Comparison of ENCODE assay signal across 8 cellular contexts in the genomic region with DNA sequence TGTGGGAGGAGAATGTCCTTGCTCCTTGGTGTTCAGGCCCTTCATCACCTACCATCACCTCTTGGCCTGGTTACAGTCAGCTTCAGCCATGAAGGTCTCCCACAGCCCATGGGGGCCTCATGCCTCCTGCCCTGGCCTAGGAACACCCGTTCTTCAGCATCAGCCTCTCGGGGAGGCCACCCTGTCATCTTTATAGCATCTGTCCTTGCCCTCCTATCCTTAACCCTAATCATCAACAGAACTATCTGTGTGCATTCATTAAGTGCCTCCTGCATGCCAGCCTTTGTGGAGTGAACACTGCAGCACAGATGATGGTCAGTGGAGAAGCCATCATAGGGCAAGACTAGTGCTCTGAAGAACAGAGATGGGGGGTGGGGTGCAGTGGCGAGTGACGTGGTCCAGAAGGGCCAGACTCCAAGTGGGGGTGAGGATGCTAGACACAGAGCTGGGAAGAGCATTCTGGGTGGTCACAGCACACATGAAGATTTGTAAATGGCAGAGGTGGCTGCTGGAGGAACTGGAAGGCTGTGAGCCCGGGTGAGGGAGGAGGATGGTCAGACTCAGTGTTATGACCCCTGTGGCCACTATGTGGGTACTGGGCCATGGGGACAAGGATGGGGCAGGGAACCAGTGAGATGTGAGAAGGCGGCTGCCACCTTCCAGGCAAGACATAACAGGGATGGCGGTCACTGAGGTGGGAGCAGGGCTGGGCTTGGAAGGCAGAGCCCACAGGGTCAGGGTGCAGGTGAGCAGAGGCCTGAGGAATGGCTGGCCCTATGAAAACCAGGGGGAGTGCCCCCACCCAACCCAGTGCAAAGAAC. TPM values are rescaled to one million over a fixed set of nuclear protein-coding genes. Genes with fewer than 3 reads are reported as not detected.
DNase-seq lines count a peak whose midpoint lies in the region; ATAC-seq, FAIRE-seq and TF ChIP-seq lines count a peak whose summit lies in the region.

No MANE protein-coding gene starts in this region.

- no peak for TF ChIP-seq CTCF in heart right ventricle (IDR thresholded peaks at IDR 0.05)
- no peak for TF ChIP-seq CTCF in mesothelial cell of epicardium (IDR thresholded peaks at IDR 0.05; ENCODE audit: unreplicated experiment)

- H3K4me1 Mint-ChIP-seq in activated T-helper 1 cell treated with anti-CD3 and anti-CD28 coated beads, Interleukin-12 subunit alpha, Interleukin-12 subunit beta, Interleukin-2, Interleukin-4 antibody, amounts not matched to agents 30 ng/mL and 10 ng/mL and 1 ng/mL, durations not matched to agents 14 hours and 24 hours and 36 hours (ENCODE audit: low read depth) = peaks cover 72% of the 10 kb centered on the region
- H3K4me1 Mint-ChIP-seq in mesothelial cell of epicardium = peaks cover 42% of the 10 kb centered on the region

- no peak for DNase-seq in heart right ventricle
- no peak for DNase-seq in left ventricle myocardium superior
- DNase-seq in activated T-helper 1 cell treated with anti-CD3 and anti-CD28 coated beads, Interleukin-12 subunit alpha, Interleukin-12 subunit beta, Interleukin-2, Interleukin-4 antibody, amounts not matched to agents 30 ng/mL and 10 ng/mL and 1 ng/mL, durations not matched to agents 14 hours and 24 hours and 36 hours (ENCODE audit: low spot score) = no peak
- no peak for DNase-seq in mesothelial cell of epicardium (ENCODE audit: low spot score in 2 of 2, unreplicated experiment in 2 of 2)
- no peak for DNase-seq in urothelium cell line (ENCODE audit: low spot score)
- no peak for DNase-seq in glomerular visceral epithelial cell (ENCODE audit: extremely low spot score)
- no peak for DNase-seq in NCI-H2029 (lab: John Stamatoyannopoulos, UW)

- peak overlapping the region in 9 of 10 donors; percentile 39 to 99 (median 94) for H3K27ac ChIP-seq in heart right ventricle

- H3K4me3 ChIP-seq in heart right ventricle = no peak overlapping the region

- H3K27me3 Mint-ChIP-seq in activated T-helper 1 cell treated with anti-CD3 and anti-CD28 coated beads, Interleukin-12 subunit alpha, Interleukin-12 subunit beta, Interleukin-2, Interleukin-4 antibody, amounts not matched to agents 30 ng/mL and 10 ng/mL and 1 ng/mL, durations not matched to agents 14 hours and 24 hours and 36 hours (ENCODE audit: insufficient read depth) = no peaks in the 10 kb centered on the region
- no peaks in the 10 kb centered on the region for H3K27me3 Mint-ChIP-seq in mesothelial cell of epicardium (ENCODE audit: low read depth)

- H3K4me3 Mint-ChIP-seq in activated T-helper 1 cell treated with anti-CD3 and anti-CD28 coated beads, Interleukin-12 subunit alpha, Interleukin-12 subunit beta, Interleukin-2, Interleukin-4 antibody, amounts not matched to agents 30 ng/mL and 10 ng/mL and 1 ng/mL, durations not matched to agents 14 hours and 24 hours and 36 hours = peak overlapping the region; percentile 30
- H3K4me3 Mint-ChIP-seq in mesothelial cell of epicardium = no peak overlapping the region

- peaks cover 26% of the 10 kb centered on the region for H3K9me3 Mint-ChIP-seq in activated T-helper 1 cell treated with anti-CD3 and anti-CD28 coated beads, Interleukin-12 subunit alpha, Interleukin-12 subunit beta, Interleukin-2, Interleukin-4 antibody, amounts not matched to agents 30 ng/mL and 10 ng/mL and 1 ng/mL, durations not matched to agents 14 hours and 24 hours and 36 hours
- peaks cover 4% of the 10 kb centered on the region for H3K9me3 Mint-ChIP-seq in mesothelial cell of epicardium

- H3K9me3 ChIP-seq in heart right ventricle = peaks cover 0 to 18% (median 4%) of the 10 kb centered on the region in 11 donors

- no peaks in the 10 kb centered on the region for H3K27me3 ChIP-seq in heart right ventricle

- no peaks in the 10 kb centered on the region for H3K36me3 ChIP-seq in heart right ventricle

- peaks cover 38% of the 10 kb centered on the region for H3K36me3 Mint-ChIP-seq in activated T-helper 1 cell treated with anti-CD3 and anti-CD28 coated beads, Interleukin-12 subunit alpha, Interleukin-12 subunit beta, Interleukin-2, Interleukin-4 antibody, amounts not matched to agents 30 ng/mL and 10 ng/mL and 1 ng/mL, durations not matched to agents 14 hours and 24 hours and 36 hours (ENCODE audit: low read depth)
- H3K36me3 Mint-ChIP-seq in mesothelial cell of epicardium = no peaks in the 10 kb centered on the region

- peaks cover 9 to 41% (median 35%) of the 10 kb centered on the region in 9 donors for H3K4me1 ChIP-seq in heart right ventricle

- ATAC-seq in heart right ventricle = no peak
- ATAC-seq in left ventricle myocardium superior = no peak
- no peak for ATAC-seq in GM18907 (IDR thresholded peaks at IDR 0.05; ENCODE audit: unreplicated experiment)

- H3K27ac Mint-ChIP-seq in activated T-helper 1 cell treated with anti-CD3 and anti-CD28 coated beads, Interleukin-12 subunit alpha, Interleukin-12 subunit beta, Interleukin-2, Interleukin-4 antibody, amounts not matched to agents 30 ng/mL and 10 ng/mL and 1 ng/mL, durations not matched to agents 14 hours and 24 hours and 36 hours = peak overlapping the region; percentile 89
- peak overlapping the region; percentile 74 for H3K27ac Mint-ChIP-seq in mesothelial cell of epicardium

- WGBS in heart right ventricle, 2 donors = 82 to 90% methylated on average over 7 of the region's 7 CpGs

- peak; percentile 17 for FAIRE-seq in urothelium cell line (lab: Jason Lieb, UNC)

- intact Hi-C loops in heart right ventricle (cut with DNase I) (loop anchor here in 1 of 10 donors (10.0 kb wide), 1 partner anchor 88 kb away; no protein-coding TSS in a partner anchor), left ventricle myocardium superior (cut with micrococcal nuclease) (no loop called here)
- intact Hi-C loops in activated T-helper 1 cell treated with anti-CD3 and anti-CD28 coated beads, Interleukin-12 subunit alpha, Interleukin-12 subunit beta, Interleukin-2, Interleukin-4 antibody, amounts not matched to agents 30 ng/mL and 10 ng/mL and 1 ng/mL, durations not matched to agents 14 hours and 24 hours and 36 hours (cut with micrococcal nuclease) = loop anchor here (10.0 kb wide), 2 partner anchors 218 to 418 kb away; partner anchors contain the start of genes IPPK and ZNF484

RNA-seq across cellular contexts. Expression of gene CARD19, which starts 3.6 kb away (rescaled TPM):
- 10 to 100 TPM; 22.3 to 33.7 (median 25.9) TPM for total RNA-seq in heart right ventricle
- 10 to 100 TPM; 41.9 to 47.3 TPM for polyA plus RNA-seq in heart right ventricle
- total RNA-seq in left ventricle myocardium superior = 22.4 TPM
- total RNA-seq in activated T-helper 1 cell treated with anti-CD3 and anti-CD28 coated beads, Interleukin-12 subunit alpha, Interleukin-12 subunit beta, Interleukin-2, Interleukin-4 antibody, amounts not matched to agents 30 ng/mL and 10 ng/mL and 1 ng/mL, durations not matched to agents 14 hours and 24 hours and 36 hours = 40.5 and 41.7 TPM in 2 replicates
- total RNA-seq in mesothelial cell of epicardium = 19.4 to 22.6 TPM (median 20.1 TPM) in 3 replicates

RNA-seq across cellular contexts. Expression of gene SUSD3, which starts 33.9 kb away (rescaled TPM):
- total RNA-seq in heart right ventricle (1 to 10 TPM in 3 of 10 donors, under 1 TPM in 6, not detected in 1; 0.40 to 2.1 (median 0.79) TPM), left ventricle myocardium superior (0.87 TPM), mesothelial cell of epicardium (2.4 to 3.2 TPM (median 3.1 TPM) in 3 replicates)
- under 1 TPM; 0.74 to 0.88 TPM for polyA plus RNA-seq in heart right ventricle
- 31.7 and 33.2 TPM in 2 replicates for total RNA-seq in activated T-helper 1 cell treated with anti-CD3 and anti-CD28 coated beads, Interleukin-12 subunit alpha, Interleukin-12 subunit beta, Interleukin-2, Interleukin-4 antibody, amounts not matched to agents 30 ng/mL and 10 ng/mL and 1 ng/mL, durations not matched to agents 14 hours and 24 hours and 36 hours

RNA-seq across cellular contexts. Expression of gene NINJ1, which starts 41.7 kb away (rescaled TPM):
- total RNA-seq in heart right ventricle = 10 to 100 TPM; 35.5 to 77.1 (median 41.3) TPM
- polyA plus RNA-seq in heart right ventricle = 10 to 100 TPM; 39.8 to 50.3 TPM
- total RNA-seq in left ventricle myocardium superior = 46.8 TPM
- total RNA-seq in activated T-helper 1 cell treated with anti-CD3 and anti-CD28 coated beads, Interleukin-12 subunit alpha, Interleukin-12 subunit beta, Interleukin-2, Interleukin-4 antibody, amounts not matched to agents 30 ng/mL and 10 ng/mL and 1 ng/mL, durations not matched to agents 14 hours and 24 hours and 36 hours = 94.2 and 95.3 TPM in 2 replicates
- total RNA-seq in mesothelial cell of epicardium = 33.7 to 35.6 TPM (median 34.7 TPM) in 3 replicates
